In the genomic region with DNA sequence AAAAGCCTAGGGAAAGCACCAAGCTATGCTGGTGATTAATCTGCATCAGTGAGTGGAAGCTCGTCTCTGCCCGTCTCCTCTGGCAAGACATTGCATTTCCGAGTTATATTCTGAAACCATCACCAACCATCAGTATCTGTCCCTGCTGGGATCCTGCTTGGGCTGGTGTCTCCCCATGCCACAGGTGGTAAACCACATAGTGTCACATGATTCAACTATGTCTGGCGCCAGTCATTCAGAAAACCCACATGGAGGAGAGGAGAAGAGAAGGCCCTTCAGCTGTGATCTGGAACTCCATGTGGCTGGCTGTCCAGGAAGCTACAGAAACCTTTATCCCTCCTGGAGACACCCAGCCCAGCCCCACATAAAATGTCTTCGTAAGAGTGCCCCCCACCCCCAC, we compare ENCODE assay signal across 11 cellular contexts. TPM values are rescaled to one million over a fixed set of nuclear protein-coding genes. Genes with fewer than 3 reads are reported as not detected.
DNase-seq lines count a peak whose midpoint lies in the region; ATAC-seq, FAIRE-seq and TF ChIP-seq lines count a peak whose summit lies in the region.
"Had no signal": no experiment of that assay in that cellular context is flagged by ENCODE, and none has a peak within 500 bp of the region (broad histone marks: within the 10 kb centered on the region; RNA-seq: fewer than 3 reads in every experiment).

No MANE protein-coding gene starts in this region.

- H3K4me3 ChIP-seq in MG63: no peak overlapping the region
- H3K4me3 ChIP-seq: tibial nerve had no signal

- H3K27me3 ChIP-seq in MG63: no peaks in the 10 kb centered on the region
- H3K27me3 ChIP-seq: tibial nerve had no signal

- ATAC-seq in GM19372 (IDR thresholded peaks at IDR 0.05; ENCODE audit: low read depth, unreplicated experiment) (peak; percentile 41), HG03196 (IDR thresholded peaks at IDR 0.05; ENCODE audit: unreplicated experiment) (peak; percentile 74)

- H3K9me3 Mint-ChIP-seq in activated T-helper 1 cell treated with anti-CD3 and anti-CD28 coated beads, Interleukin-12 subunit alpha, Interleukin-12 subunit beta, Interleukin-2, Interleukin-4 antibody, amounts not matched to agents 30 ng/mL and 10 ng/mL and 1 ng/mL, durations not matched to agents 14 hours and 24 hours and 36 hours: no peaks in the 10 kb centered on the region

- intact Hi-C loops in activated T-helper 1 cell treated with anti-CD3 and anti-CD28 coated beads, Interleukin-12 subunit alpha, Interleukin-12 subunit beta, Interleukin-2, Interleukin-4 antibody, amounts not matched to agents 30 ng/mL and 10 ng/mL and 1 ng/mL, durations not matched to agents 14 hours and 24 hours and 36 hours (cut with micrococcal nuclease): no loop called here

- no peak for TF ChIP-seq POLR2A in GM12892 (IDR thresholded peaks at IDR 0.05; ENCODE audit: low read depth, low read length)

- no peaks in the 10 kb centered on the region for H3K36me3 Mint-ChIP-seq in activated T-helper 1 cell treated with anti-CD3 and anti-CD28 coated beads, Interleukin-12 subunit alpha, Interleukin-12 subunit beta, Interleukin-2, Interleukin-4 antibody, amounts not matched to agents 30 ng/mL and 10 ng/mL and 1 ng/mL, durations not matched to agents 14 hours and 24 hours and 36 hours (ENCODE audit: low read depth)

- no peak overlapping the region for H3K27ac Mint-ChIP-seq in activated T-helper 1 cell treated with anti-CD3 and anti-CD28 coated beads, Interleukin-12 subunit alpha, Interleukin-12 subunit beta, Interleukin-2, Interleukin-4 antibody, amounts not matched to agents 30 ng/mL and 10 ng/mL and 1 ng/mL, durations not matched to agents 14 hours and 24 hours and 36 hours

- H3K27me3 Mint-ChIP-seq in activated T-helper 1 cell treated with anti-CD3 and anti-CD28 coated beads, Interleukin-12 subunit alpha, Interleukin-12 subunit beta, Interleukin-2, Interleukin-4 antibody, amounts not matched to agents 30 ng/mL and 10 ng/mL and 1 ng/mL, durations not matched to agents 14 hours and 24 hours and 36 hours (ENCODE audit: insufficient read depth): peaks cover 27% of the 10 kb centered on the region

- H3K4me1 Mint-ChIP-seq in activated T-helper 1 cell treated with anti-CD3 and anti-CD28 coated beads, Interleukin-12 subunit alpha, Interleukin-12 subunit beta, Interleukin-2, Interleukin-4 antibody, amounts not matched to agents 30 ng/mL and 10 ng/mL and 1 ng/mL, durations not matched to agents 14 hours and 24 hours and 36 hours (ENCODE audit: low read depth): peaks cover 14% of the 10 kb centered on the region

- peak; percentile 21 for FAIRE-seq in GM12892 (lab: Jason Lieb, UNC)
- FAIRE-seq: keratinocyte had no signal

- no peak overlapping the region for H3K4me3 Mint-ChIP-seq in activated T-helper 1 cell treated with anti-CD3 and anti-CD28 coated beads, Interleukin-12 subunit alpha, Interleukin-12 subunit beta, Interleukin-2, Interleukin-4 antibody, amounts not matched to agents 30 ng/mL and 10 ng/mL and 1 ng/mL, durations not matched to agents 14 hours and 24 hours and 36 hours

- no peaks in the 10 kb centered on the region for H3K9me3 ChIP-seq in MG63
- H3K9me3 ChIP-seq: tibial nerve had no signal

- DNase-seq in GM12892 (ENCODE audit: insufficient read length) (no peak), NCI-H524 (lab: John Stamatoyannopoulos, UW) (no peak), MG63 (no peak), NCI-H524 treated with DMSO at 0.1 percent for 48 hours (lab: John Stamatoyannopoulos, UW) (no peak), SIG-M5 treated with dmso at 0.1 percent for 504 hours (lab: John Stamatoyannopoulos, UW; ENCODE audit: unreplicated experiment) (no peak)
- peak; percentile 10 for DNase-seq in activated T-helper 1 cell treated with anti-CD3 and anti-CD28 coated beads, Interleukin-12 subunit alpha, Interleukin-12 subunit beta, Interleukin-2, Interleukin-4 antibody, amounts not matched to agents 30 ng/mL and 10 ng/mL and 1 ng/mL, durations not matched to agents 14 hours and 24 hours and 36 hours (ENCODE audit: low spot score)
- DNase-seq: NCI-H2081 treated with DMSO at 0.1 percent for 48 hours had no signal

- H3K36me3 ChIP-seq in MG63: no peaks in the 10 kb centered on the region
- H3K36me3 ChIP-seq: tibial nerve had no signal

RNA-seq across cellular contexts. Expression of a gene that starts 4.8 kb away (rescaled TPM):
- polyA plus RNA-seq in GM12892 (2012; ENCODE audit: missing spikeins): not detected
- 0.36 and 2.0 TPM in 2 replicates for total RNA-seq in activated T-helper 1 cell treated with anti-CD3 and anti-CD28 coated beads, Interleukin-12 subunit alpha, Interleukin-12 subunit beta, Interleukin-2, Interleukin-4 antibody, amounts not matched to agents 30 ng/mL and 10 ng/mL and 1 ng/mL, durations not matched to agents 14 hours and 24 hours and 36 hours
- total RNA-seq in MG63 (2014; rRNA removed; shearing (Covaris generic); ENCODE audit: low replicate concordance): not detected in 2 replicates
- total RNA-seq: tibial nerve had no signal
- polyA plus RNA-seq: keratinocyte had no signal

RNA-seq across cellular contexts. Expression of a gene that starts 56.4 kb away (rescaled TPM):
- polyA plus RNA-seq in GM12892 (2012; ENCODE audit: missing spikeins): not detected
- not detected in 2 replicates for total RNA-seq in activated T-helper 1 cell treated with anti-CD3 and anti-CD28 coated beads, Interleukin-12 subunit alpha, Interleukin-12 subunit beta, Interleukin-2, Interleukin-4 antibody, amounts not matched to agents 30 ng/mL and 10 ng/mL and 1 ng/mL, durations not matched to agents 14 hours and 24 hours and 36 hours
- total RNA-seq in MG63 (2014; rRNA removed; shearing (Covaris generic); ENCODE audit: low replicate concordance): not detected in 2 replicates
- polyA plus RNA-seq: keratinocyte had no signal
